ENCODE assay signal across 8 cellular contexts in the genomic region with DNA sequence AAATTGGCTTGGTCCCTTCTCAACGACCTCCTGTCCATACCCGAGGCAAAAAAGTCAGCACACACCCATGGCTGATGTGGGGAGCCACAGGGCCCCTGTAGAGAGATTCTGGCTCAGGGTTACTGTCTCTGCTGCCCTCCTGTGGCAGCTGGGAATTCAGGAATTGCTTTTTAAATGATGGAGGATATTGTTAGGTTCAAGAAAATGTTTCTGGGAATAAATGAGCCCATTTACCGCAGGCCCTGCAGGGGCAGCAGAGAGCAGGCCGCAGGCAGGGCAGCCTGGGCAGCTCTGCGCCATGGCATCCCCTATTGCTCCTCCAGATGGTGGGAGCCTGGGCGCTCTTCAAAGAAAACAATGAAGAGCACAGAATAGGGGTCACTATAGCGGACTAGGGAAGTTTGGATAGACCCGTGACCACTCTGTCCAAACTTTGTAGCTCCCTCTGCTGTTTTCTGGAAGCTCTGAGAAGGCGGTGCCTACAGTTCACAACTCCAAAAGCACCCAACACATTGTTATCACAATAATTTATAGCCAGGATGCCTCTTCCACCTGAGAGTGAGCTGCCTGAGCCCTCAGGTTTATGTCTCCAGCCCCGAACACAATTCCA.
DNase-seq lines count a peak whose midpoint lies in the region; ATAC-seq and TF ChIP-seq lines count a peak whose summit lies in the region.

No MANE protein-coding gene starts in this region.

- intact Hi-C loops in body of pancreas (cut with DNase I) (no loop called here), mucosa of descending colon (cut with DNase I, micrococcal nuclease) (no loop called here)

- no peak for TF ChIP-seq POLR2A in body of pancreas (IDR thresholded peaks at IDR 0.05)

- no peak for ATAC-seq in body of pancreas
- ATAC-seq in mucosa of descending colon = peak; percentile 16
- ATAC-seq in HG03097 (IDR thresholded peaks at IDR 0.05; ENCODE audit: low FRiP score, unreplicated experiment) = no peak
- no peak for ATAC-seq in HG03159 (IDR thresholded peaks at IDR 0.05; ENCODE audit: unreplicated experiment)
- no peak for ATAC-seq in GM21515 (IDR thresholded peaks at IDR 0.05; ENCODE audit: unreplicated experiment)

- H3K4me1 ChIP-seq in body of pancreas = no peaks in the 10 kb centered on the region
- H3K4me1 ChIP-seq in mucosa of descending colon (ENCODE audit: low read depth) = no peaks in the 10 kb centered on the region

- H3K4me3 ChIP-seq in body of pancreas = no peak overlapping the region
- H3K4me3 ChIP-seq in mucosa of descending colon = no peak overlapping the region

- no peaks in the 10 kb centered on the region for H3K9me3 ChIP-seq in body of pancreas
- H3K9me3 ChIP-seq in mucosa of descending colon = no peaks in the 10 kb centered on the region

- H3K36me3 ChIP-seq in body of pancreas (replicated peaks in 1 of 2; ENCODE audit: insufficient read depth in 1 of 2, low read depth in 2 of 2) (no peaks in the 10 kb centered on the region), mucosa of descending colon (ENCODE audit: low read depth) (no peaks in the 10 kb centered on the region)

- DNase-seq in stimulated activated CD4-positive, alpha-beta T cell treated with anti-CD3 and anti-CD28 coated beads, Interleukin-15, amount 100 ng/mL, for 24 hours = peak; percentile 8
- DNase-seq in stimulated activated CD4-positive, alpha-beta T cell treated with anti-CD3 and anti-CD28 coated beads, Interleukin-4, amount 100 ng/mL, for 4 hours = no peak
- DNase-seq in NCI-H1105 (lab: John Stamatoyannopoulos, UW) = peak; percentile 1
- DNase-seq in body of pancreas = peak in 1 of 4 donors; percentile 23
- DNase-seq in mucosa of descending colon = no peak

- WGBS in body of pancreas, 2 donors = 88 to 89% methylated on average over 10 of the region's 10 CpGs

- no peak overlapping the region for H3K27ac ChIP-seq in body of pancreas

- TF ChIP-seq CTCF in body of pancreas (IDR thresholded peaks at IDR 0.05) (peak in 5 of 7 experiments; percentile 19 to 40 (median 25)), mucosa of descending colon (IDR thresholded peaks at IDR 0.05) (no peak)

- H3K27me3 ChIP-seq in body of pancreas = no peaks in the 10 kb centered on the region

Comparison
In these comparisons a context has a peak if more than half of its experiments do, and no peak if none do; other contexts are left out.
1. DNase-seq: peak in stimulated activated CD4-positive, alpha-beta T cell treated with anti-CD3 and anti-CD28 coated beads, Interleukin-15, amount 100 ng/mL, for 24 hours (single experiment) and NCI-H1105 (single experiment); none in stimulated activated CD4-positive, alpha-beta T cell treated with anti-CD3 and anti-CD28 coated beads, Interleukin-4, amount 100 ng/mL, for 4 hours (0 of 2) and mucosa of descending colon (0 of 3).